8 cellular contexts compared by ENCODE assay signal in the genomic region with DNA sequence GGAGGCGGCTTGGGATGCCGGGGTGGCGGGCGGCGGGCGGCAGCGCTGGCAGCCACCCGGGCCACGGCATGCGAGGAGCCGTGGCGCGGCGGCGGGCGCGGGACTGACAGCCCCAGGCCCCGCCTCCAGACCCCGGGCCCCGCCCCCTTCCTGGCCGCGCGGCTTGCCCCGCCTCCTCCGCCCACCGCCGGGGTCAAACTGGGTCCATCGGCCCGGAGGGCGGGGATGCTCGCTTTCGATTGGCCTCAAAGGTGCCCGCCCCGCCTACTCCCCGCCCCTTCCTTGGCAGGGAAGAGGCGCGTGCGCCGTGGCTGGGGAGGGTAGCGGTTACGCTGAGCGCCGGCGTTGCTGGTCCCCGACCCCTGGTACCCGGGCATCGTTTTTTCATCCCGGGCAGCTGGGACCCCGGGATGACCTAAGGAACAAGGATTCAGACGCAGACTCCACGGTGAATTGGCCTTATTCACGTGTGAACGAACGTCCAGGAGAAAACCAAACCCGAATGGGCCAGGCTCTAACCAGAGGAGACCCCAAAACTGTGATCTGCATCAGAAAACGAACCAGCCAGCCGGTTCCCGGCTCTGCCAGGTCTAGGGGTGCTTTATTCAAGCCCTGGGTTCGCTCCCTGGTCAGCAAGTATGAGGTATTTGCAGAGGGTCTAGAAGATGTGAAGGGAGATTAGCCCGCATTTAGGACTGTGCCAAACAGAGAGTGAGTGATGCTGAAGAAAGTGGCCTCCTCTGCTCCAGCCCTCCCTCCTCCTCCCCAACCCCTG.
A peak's percentile ranks its signal among the peaks of the same experiment; 100 is the strongest.
DNase-seq lines count a peak whose midpoint lies in the region; ATAC-seq and TF ChIP-seq lines count a peak whose summit lies in the region.

No MANE protein-coding gene starts in this region.

- H3F3A ChIP-seq in GM23338 (replicated peaks; ENCODE audit: low read depth): no peaks in the 10 kb centered on the region

- no peaks in the 10 kb centered on the region; the same call in 2 of the 3 replicates for H3K36me3 Mint-ChIP-seq in GM23338 (ENCODE audit: low read depth)
- no peaks in the 10 kb centered on the region for H3K36me3 Mint-ChIP-seq in naive thymus-derived CD8-positive, alpha-beta T cell
- H3K36me3 Mint-ChIP-seq in stimulated activated memory B cell treated with anti-CD40 and anti-IgM and Interleukin-4, amounts not matched to agents 10 μg/mL and 1 μg/mL and 100 μg/mL, for 72 hours: no peaks in the 10 kb centered on the region

- peaks cover 19% of the 10 kb centered on the region for H3K27me3 Mint-ChIP-seq in GM23338 (ENCODE audit: insufficient read depth, low read depth, poor library complexity)
- H3K27me3 Mint-ChIP-seq in naive thymus-derived CD8-positive, alpha-beta T cell: no peaks in the 10 kb centered on the region
- peaks cover 19% of the 10 kb centered on the region for H3K27me3 Mint-ChIP-seq in stimulated activated memory B cell treated with anti-CD40 and anti-IgM and Interleukin-4, amounts not matched to agents 10 μg/mL and 1 μg/mL and 100 μg/mL, for 72 hours

- H4K20me1 ChIP-seq in GM23338 (replicated peaks; ENCODE audit: insufficient read depth) (no peaks in the 10 kb centered on the region), Karpas-422 (ENCODE audit: insufficient read depth, low read depth, low read length) (no peaks in the 10 kb centered on the region)

- no peak overlapping the region for H3K27ac Mint-ChIP-seq in GM23338
- peak overlapping the region in 8 of 10 donors; percentile 56 to 93 (median 71) for H3K27ac Mint-ChIP-seq in naive thymus-derived CD8-positive, alpha-beta T cell
- H3K27ac Mint-ChIP-seq in stimulated activated memory B cell treated with anti-CD40 and anti-IgM and Interleukin-4, amounts not matched to agents 10 μg/mL and 1 μg/mL and 100 μg/mL, for 72 hours: no peak overlapping the region

- POLR2A ChIA-PET in naive thymus-derived CD8-positive, alpha-beta T cell (lab: Charles Lee): interaction anchor here (1.0 to 1.5 kb wide), 2 partner anchors 143 to 224 kb away, joined by 3 read pairs; no protein-coding TSS in a partner anchor

- H3K27ac ChIP-seq in GM23338 (ENCODE audit: low read depth) (no peak overlapping the region), Karpas-422 (ENCODE audit: low read length) (no peak overlapping the region), Peyer's patch (peak overlapping the region; percentile 64 to 85 (median 80))

- H3K36me3 ChIP-seq in GM23338 (ENCODE audit: insufficient read depth) (no peaks in the 10 kb centered on the region), Karpas-422 (ENCODE audit: insufficient read depth, low read length) (no peaks in the 10 kb centered on the region), Peyer's patch (no peaks in the 10 kb centered on the region)

- H3K79me2 ChIP-seq in GM23338 (replicated peaks; ENCODE audit: insufficient read depth): no peaks in the 10 kb centered on the region
- H3K79me2 ChIP-seq in Karpas-422 (ENCODE audit: low read length): no peaks in the 10 kb centered on the region

- H3K4me3 ChIP-seq in GM23338 (peak overlapping the region; percentile 91), Karpas-422 (ENCODE audit: low read length) (peak overlapping the region; percentile 80), Peyer's patch (peak overlapping the region; percentile 85 to 99 (median 92))

- ATAC-seq in GM23338: peak; percentile 84
- peak; percentile 86 to 88 for ATAC-seq in naive thymus-derived CD8-positive, alpha-beta T cell
- peak; percentile 96 for ATAC-seq in stimulated activated memory B cell treated with anti-CD40 and anti-IgM and Interleukin-4, amounts not matched to agents 10 μg/mL and 1 μg/mL and 100 μg/mL, for 72 hours

- H3K27me3 ChIP-seq in GM23338 (ENCODE audit: insufficient read depth): peaks cover 26% of the 10 kb centered on the region
- H3K27me3 ChIP-seq in Karpas-422 (ENCODE audit: low read length): no peaks in the 10 kb centered on the region
- no peaks in the 10 kb centered on the region for H3K27me3 ChIP-seq in Peyer's patch

- peak overlapping the region; percentile 82 for H3K4me3 Mint-ChIP-seq in GM23338
- H3K4me3 Mint-ChIP-seq in naive thymus-derived CD8-positive, alpha-beta T cell: peak overlapping the region; percentile 80 to 90 (median 84)
- H3K4me3 Mint-ChIP-seq in stimulated activated memory B cell treated with anti-CD40 and anti-IgM and Interleukin-4, amounts not matched to agents 10 μg/mL and 1 μg/mL and 100 μg/mL, for 72 hours: peak overlapping the region; percentile 79

- H3K9ac ChIP-seq in Karpas-422 (ENCODE audit: low read length): peak overlapping the region; percentile 72

- H3K9me3 ChIP-seq in Karpas-422 (ENCODE audit: low read length) (no peaks in the 10 kb centered on the region), Peyer's patch (no peaks in the 10 kb centered on the region)

- H3K4me1 ChIP-seq in GM23338 (ENCODE audit: insufficient read depth) (peaks cover 5% of the 10 kb centered on the region; the same call in 1 of the 2 replicates), Karpas-422 (ENCODE audit: low read length) (peaks cover 14% of the 10 kb centered on the region), Peyer's patch (peaks cover 0 to 10% (median 5%) of the 10 kb centered on the region in 4 donors)

- TF ChIP-seq CTCF in GM23338 (conservative IDR thresholded peaks at IDR 0.05; ENCODE audit: low read depth in 2 of 2) (no peak), Peyer's patch (IDR thresholded peaks at IDR 0.05) (no peak)

- no peaks in the 10 kb centered on the region for H3K9me2 ChIP-seq in GM23338 (ENCODE audit: insufficient read depth)
- H3K9me2 ChIP-seq in Karpas-422 (replicated peaks; ENCODE audit: insufficient read depth, low read length): no peaks in the 10 kb centered on the region

- TF ChIP-seq POLR2A in Peyer's patch (IDR thresholded peaks at IDR 0.05): no peak

- DNase-seq in Daoy (ENCODE audit: low read depth) (peak; percentile 97), GM23338 (ENCODE audit: low spot score) (peak; percentile 96), Karpas-422 (peak; percentile 94), Peyer's patch (peak; percentile 98 to 99 (median 98)), fibroblast of peridontal ligament (ENCODE audit: extremely low read depth) (peak; percentile 76)
- peak; percentile 96 to 98 for DNase-seq in activated T-helper 1 cell treated with anti-CD3 and anti-CD28 coated beads, Interleukin-2, amount 50 U/mL, for 16 hours (ENCODE audit: low read depth in 1 of 2, low spot score in 1 of 2)
- DNase-seq in naive thymus-derived CD8-positive, alpha-beta T cell: peak; percentile 92 to 99 (median 96)

- no peaks in the 10 kb centered on the region for H3K9me3 Mint-ChIP-seq in GM23338
- H3K9me3 Mint-ChIP-seq in naive thymus-derived CD8-positive, alpha-beta T cell: no peaks in the 10 kb centered on the region
- no peaks in the 10 kb centered on the region for H3K9me3 Mint-ChIP-seq in stimulated activated memory B cell treated with anti-CD40 and anti-IgM and Interleukin-4, amounts not matched to agents 10 μg/mL and 1 μg/mL and 100 μg/mL, for 72 hours

- H3K4me2 ChIP-seq in GM23338 (peak overlapping the region; percentile 97), Karpas-422 (ENCODE audit: low read depth, low read length, poor library complexity, severe bottlenecking) (peak overlapping the region; percentile 73)

- peaks cover 9% of the 10 kb centered on the region for H3K4me1 Mint-ChIP-seq in GM23338
- H3K4me1 Mint-ChIP-seq in naive thymus-derived CD8-positive, alpha-beta T cell: peaks cover 23 to 42% (median 39%) of the 10 kb centered on the region in 4 donors
- H3K4me1 Mint-ChIP-seq in stimulated activated memory B cell treated with anti-CD40 and anti-IgM and Interleukin-4, amounts not matched to agents 10 μg/mL and 1 μg/mL and 100 μg/mL, for 72 hours: peaks cover 9% of the 10 kb centered on the region

- H2AFZ ChIP-seq in GM23338 (peak overlapping the region; percentile 100), Karpas-422 (ENCODE audit: low read length) (peak overlapping the region; percentile 94; the same call in 1 of the 2 replicates)

TF ChIP-seq in GM23338, 12 proteins besides CTCF, POLR2A, EP300 and RAD21:
- TF ChIP-seq, protein P1, sequence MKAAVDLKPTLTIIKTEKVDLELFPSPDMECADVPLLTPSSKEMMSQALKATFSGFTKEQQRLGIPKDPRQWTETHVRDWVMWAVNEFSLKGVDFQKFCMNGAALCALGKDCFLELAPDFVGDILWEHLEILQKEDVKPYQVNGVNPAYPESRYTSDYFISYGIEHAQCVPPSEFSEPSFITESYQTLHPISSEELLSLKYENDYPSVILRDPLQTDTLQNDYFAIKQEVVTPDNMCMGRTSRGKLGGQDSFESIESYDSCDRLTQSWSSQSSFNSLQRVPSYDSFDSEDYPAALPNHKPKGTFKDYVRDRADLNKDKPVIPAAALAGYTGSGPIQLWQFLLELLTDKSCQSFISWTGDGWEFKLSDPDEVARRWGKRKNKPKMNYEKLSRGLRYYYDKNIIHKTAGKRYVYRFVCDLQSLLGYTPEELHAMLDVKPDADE (IDR thresholded peaks at IDR 0.05): no peak
- TF ChIP-seq POLR2AphosphoS5 (IDR thresholded peaks at IDR 0.05; ENCODE audit: low read depth): peak; percentile 68

Comparison
In these comparisons a context has a peak if more than half of its experiments do, and no peak if none do; other contexts are left out.
1. H3K27ac ChIP-seq: peak in Peyer's patch (4 of 4); none in GM23338 (single experiment) and Karpas-422 (single experiment).
2. H3K27ac Mint-ChIP-seq: peak in naive thymus-derived CD8-positive, alpha-beta T cell (8 of 10); none in GM23338 (single experiment) and stimulated activated memory B cell treated with anti-CD40 and anti-IgM and Interleukin-4, amounts not matched to agents 10 μg/mL and 1 μg/mL and 100 μg/mL, for 72 hours (single experiment).
3. Peak in every context shown above with its lines, with median percentiles within 50 percentile points of each other: DNase-seq, ATAC-seq, H3K4me3 ChIP-seq and H3K4me3 Mint-ChIP-seq.